8 cellular contexts compared by ENCODE assay signal in the genomic region with DNA sequence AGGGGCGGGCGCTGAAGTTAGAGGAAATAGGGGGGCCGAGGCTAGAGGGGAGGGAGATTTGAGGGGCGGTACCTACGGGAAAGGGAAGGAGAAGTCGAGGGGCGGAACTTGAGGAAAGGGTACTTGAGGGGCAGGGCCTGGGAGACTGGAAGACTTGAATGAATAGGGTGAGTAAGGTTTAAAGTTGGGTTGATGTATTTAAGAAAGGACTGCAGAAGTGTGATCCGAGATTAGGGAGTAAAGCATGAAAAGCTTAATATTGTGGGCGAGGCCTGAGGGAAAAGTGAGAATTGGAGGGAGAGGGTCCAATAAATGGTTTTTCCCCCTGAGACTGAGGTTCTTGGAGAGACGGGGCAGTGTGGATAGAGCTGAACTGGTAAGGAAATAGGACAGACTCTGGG. TPM values are rescaled to one million over a fixed set of nuclear protein-coding genes. Genes with fewer than 3 reads are reported as not detected.
DNase-seq lines count a peak whose midpoint lies in the region; ATAC-seq and TF ChIP-seq lines count a peak whose summit lies in the region.

No MANE protein-coding gene starts in this region.

- ATAC-seq in GM18873 (IDR thresholded peaks at IDR 0.05; ENCODE audit: low FRiP score, unreplicated experiment) (peak; percentile 5), RWPE2 (ENCODE audit: low read depth) (no peak)

- no peak for DNase-seq in RWPE2 (ENCODE audit: low spot score)
- DNase-seq in esophagus squamous epithelium (lab: John Stamatoyannopoulos, UW): no peak
- no peak for DNase-seq in retinal pigment epithelial cell (ENCODE audit: low read depth)
- DNase-seq in DMS114 treated with DMSO at 0.1 percent for 48 hours (lab: John Stamatoyannopoulos, UW; ENCODE audit: unreplicated experiment): no peak
- DNase-seq in NCI-H524 (lab: John Stamatoyannopoulos, UW): no peak
- no peak for DNase-seq in cerebellum (ENCODE audit: low spot score)
- no peak for DNase-seq in retina

- H3K4me3 ChIP-seq in RWPE2 (ENCODE audit: severe bottlenecking) (peak overlapping the region; percentile 84), esophagus squamous epithelium (peak overlapping the region; percentile 68 to 100 (median 92)), retinal pigment epithelial cell (ENCODE audit: low read length) (peak overlapping the region; percentile 78)

- no peaks in the 10 kb centered on the region for H3K4me1 ChIP-seq in RWPE2 (ENCODE audit: insufficient read depth, poor library complexity, severe bottlenecking)
- peaks cover 3 to 33% (median 7%) of the 10 kb centered on the region in 3 donors for H3K4me1 ChIP-seq in esophagus squamous epithelium

- no peak for TF ChIP-seq POLR2A in esophagus squamous epithelium (IDR thresholded peaks at IDR 0.05)

- H3K27ac ChIP-seq in RWPE2 (ENCODE audit: poor library complexity, severe bottlenecking) (peak overlapping the region; percentile 73), esophagus squamous epithelium (peak overlapping the region; percentile 92 to 100 (median 98))

- WGBS in esophagus squamous epithelium, 2 donors: 2 to 4% methylated on average over 10 of the region's 10 CpGs

- TF ChIP-seq CTCF in RWPE2 (IDR thresholded peaks at IDR 0.05; ENCODE audit: poor library complexity, severe bottlenecking): no peak
- no peak for TF ChIP-seq CTCF in esophagus squamous epithelium (IDR thresholded peaks at IDR 0.05)
- TF ChIP-seq CTCF in retinal pigment epithelial cell (conservative IDR thresholded peaks at IDR 0.05; ENCODE audit: low read depth, low read length): no peak

- intact Hi-C loops in esophagus squamous epithelium (cut with DNase I): no loop called here

- H3K36me3 ChIP-seq in RWPE2 (ENCODE audit: low read depth): peaks cover 40% of the 10 kb centered on the region
- H3K36me3 ChIP-seq in esophagus squamous epithelium: peaks cover 0 to 42% (median 23%) of the 10 kb centered on the region in 3 donors

- H3K27me3 ChIP-seq in RWPE2 (ENCODE audit: insufficient read depth, poor library complexity, severe bottlenecking): no peaks in the 10 kb centered on the region
- H3K27me3 ChIP-seq in esophagus squamous epithelium: no peaks in the 10 kb centered on the region

- H3K9me3 ChIP-seq in RWPE2 (ENCODE audit: severe bottlenecking) (no peaks in the 10 kb centered on the region), esophagus squamous epithelium (no peaks in the 10 kb centered on the region)

RNA-seq across cellular contexts. Expression of gene HSCB, which starts 0.7 kb away (rescaled TPM):
- 10 to 100 TPM; 14.4 to 24.9 (median 16.3) TPM for total RNA-seq in esophagus squamous epithelium
- 4.1 TPM for total RNA-seq in cerebellum

RNA-seq across cellular contexts. Expression of gene CHEK2, which starts 0.9 kb away (rescaled TPM):
- total RNA-seq in esophagus squamous epithelium (10 to 100 TPM in 2 of 4 donors, 1 to 10 TPM in 2; 6.6 to 17.4 (median 11.2) TPM), cerebellum (6.1 TPM)

RNA-seq across cellular contexts. Expression of gene CCDC117, which starts 29.9 kb away (rescaled TPM):
- total RNA-seq in esophagus squamous epithelium (10 to 100 TPM in 3 of 4 donors, 1 to 10 TPM in 1; 9.8 to 15.4 (median 14.4) TPM), cerebellum (19.3 TPM)

RNA-seq across cellular contexts. Expression of gene XBP1, which starts 57.8 kb away (rescaled TPM):
- total RNA-seq in esophagus squamous epithelium (100 to 1,000 TPM; 111 to 166 (median 131) TPM), cerebellum (43.3 TPM)
